ENCODE assay signal across 20 cellular contexts in the genomic region with DNA sequence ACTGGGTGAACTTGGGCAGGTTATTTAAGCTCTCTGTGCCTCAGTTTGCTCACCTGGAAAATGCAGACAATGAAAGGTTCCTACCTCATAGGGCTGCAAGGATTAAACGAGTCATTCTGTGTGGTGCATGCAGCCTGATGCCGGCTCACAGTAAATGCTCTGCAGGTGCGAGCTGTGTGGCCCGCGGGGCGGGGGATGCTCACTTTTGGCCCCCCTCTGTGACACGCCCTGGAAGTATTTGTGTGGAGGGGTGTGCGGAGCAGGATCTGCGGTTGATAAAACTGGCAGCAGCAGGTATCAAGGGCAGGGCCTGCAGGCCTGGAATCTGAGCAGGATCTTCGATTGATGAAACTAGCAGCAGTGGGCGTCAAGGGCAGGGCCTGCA. TPM values are rescaled to one million over a fixed set of nuclear protein-coding genes. Genes with fewer than 3 reads are reported as not detected.
DNase-seq lines count a peak whose midpoint lies in the region; ATAC-seq and TF ChIP-seq lines count a peak whose summit lies in the region.
"Had no signal": no experiment of that assay in that cellular context is flagged by ENCODE, and none has a peak within 500 bp of the region (broad histone marks: within the 10 kb centered on the region; RNA-seq: fewer than 3 reads in every experiment).

No MANE protein-coding gene starts in this region.

- H3K27me3 Mint-ChIP-seq in activated CD4-positive, alpha-beta memory T cell treated with anti-CD3 and anti-CD28 coated beads, Interleukin-2, amount 10 ng/mL, durations not matched to agents 7 days and 5 days: peaks cover 26% of the 10 kb centered on the region

- CTCF ChIA-PET in HCT116 (lab: Charles Lee): interaction anchor here (1.2 kb wide), 1 partner anchor 161 kb away, joined by 4 read pairs; no protein-coding TSS in a partner anchor
- CTCF ChIA-PET in activated CD4-positive, alpha-beta memory T cell treated with anti-CD3 and anti-CD28 coated beads, Interleukin-2, amount 10 ng/mL, durations not matched to agents 7 days and 5 days (lab: Charles Lee): no interaction called here

- H3K9me3 ChIP-seq in BE2C: no peaks in the 10 kb centered on the region
- H3K9me3 ChIP-seq in HCT116 (ENCODE audit: control insufficient read depth in 1 of 2, insufficient read depth in 1 of 2, low read depth in 1 of 2, low read length in 2 of 2): no peaks in the 10 kb centered on the region
- H3K9me3 ChIP-seq: Caco-2, SK-N-SH had no signal

- no peak overlapping the region for H3K4me3 Mint-ChIP-seq in activated CD4-positive, alpha-beta memory T cell treated with anti-CD3 and anti-CD28 coated beads, Interleukin-2, amount 10 ng/mL, durations not matched to agents 7 days and 5 days
- H3K4me3 Mint-ChIP-seq: CD14-positive monocyte, T-cell had no signal

- no peak overlapping the region for H2AFZ ChIP-seq in HCT116 (ENCODE audit: low read depth, low read length, poor library complexity, severe bottlenecking)

- H3K9me3 Mint-ChIP-seq in activated CD4-positive, alpha-beta memory T cell treated with anti-CD3 and anti-CD28 coated beads, Interleukin-2, amount 10 ng/mL, durations not matched to agents 7 days and 5 days: no peaks in the 10 kb centered on the region
- H3K9me3 Mint-ChIP-seq: T-cell had no signal

- peak overlapping the region; percentile 45 for H3K9ac ChIP-seq in HCT116 (ENCODE audit: low read length)
- H3K9ac ChIP-seq: SK-N-SH had no signal

- no peak overlapping the region for H3K27ac Mint-ChIP-seq in activated CD4-positive, alpha-beta memory T cell treated with anti-CD3 and anti-CD28 coated beads, Interleukin-2, amount 10 ng/mL, durations not matched to agents 7 days and 5 days
- H3K27ac Mint-ChIP-seq: T-cell had no signal

- H3K27ac ChIP-seq in HCT116 (ENCODE audit: low read depth, low read length) (peak overlapping the region; percentile 78), dorsolateral prefrontal cortex (peak overlapping the region in 31 of 59 donors; percentile 8 to 78 (median 38))

- H3K27me3 ChIP-seq in BE2C (no peaks in the 10 kb centered on the region), HCT116 (ENCODE audit: insufficient read depth, low read length) (no peaks in the 10 kb centered on the region), dorsolateral prefrontal cortex (peaks cover 0 to 15% (median 0%) of the 10 kb centered on the region in 45 donors)

- TF ChIP-seq CTCF in BE2C (IDR thresholded peaks at IDR 0.05; ENCODE audit: low read depth, low read length) (no peak), HCT116 (IDR thresholded peaks at IDR 0.05 in 2 of 3, conservative IDR thresholded peaks at IDR 0.05 in 1 of 3; ENCODE audit: borderline replicate concordance in 1 of 3, insufficient read depth in 1 of 3, low read depth in 2 of 3, low read length in 2 of 3) (no peak), dorsolateral prefrontal cortex (IDR thresholded peaks at IDR 0.05 in 54 of 56, conservative IDR thresholded peaks at IDR 0.05 in 2 of 56; ENCODE audit: low read depth in 1 of 56, partially characterized antibody in 56 of 56) (no peak)

- no peak for TF ChIP-seq POLR2A in HCT116 (IDR thresholded peaks at IDR 0.05; ENCODE audit: borderline replicate concordance, extremely low read depth, insufficient read depth, insufficient read length)

- H3K4me1 Mint-ChIP-seq in activated CD4-positive, alpha-beta memory T cell treated with anti-CD3 and anti-CD28 coated beads, Interleukin-2, amount 10 ng/mL, durations not matched to agents 7 days and 5 days: peaks cover 12% of the 10 kb centered on the region

- intact Hi-C loops in HCT116 (cut with micrococcal nuclease) (loop anchor here (5.0 kb wide), 1 partner anchor 160 kb away; no protein-coding TSS in a partner anchor), dorsolateral prefrontal cortex (cut with DNase I) (no loop called here)

- no TSS peak for BruUV-seq in HCT116 (replicated peaks; lab: Mats Ljungman, UMichigan)

- RAD21 ChIA-PET in HCT116 (lab: Charles Lee; ENCODE audit: low non-redundant PET in 1 of 2, low total read pairs in 2 of 2, uncharacterized antibody in 2 of 2, unreplicated experiment in 2 of 2): interaction anchor here in 1 of 2 experiments (0.5 kb wide), 1 partner anchor 59 kb away, joined by 3 read pairs; no protein-coding TSS in a partner anchor

- DNase-seq in BE2C (peak; percentile 2), HCT116 (ENCODE audit: low read depth, low spot score) (no peak), NCI-H69 (lab: John Stamatoyannopoulos, UW) (peak; percentile 75), dorsolateral prefrontal cortex (no peak), mesenteric fat pad (ENCODE audit: low spot score) (no peak)
- no peak for DNase-seq in activated CD4-positive, alpha-beta T cell treated with anti-CD3 and anti-CD28 coated beads for 1 hour
- DNase-seq in activated CD4-positive, alpha-beta memory T cell treated with anti-CD3 and anti-CD28 coated beads, Interleukin-2, amount 10 ng/mL, durations not matched to agents 7 days and 5 days: no peak
- DNase-seq: EL, IMR-90, Kasumi-1, MM.1S, NCI-H1105, NCI-H1930, NCI-H446 treated with DMSO at 0.1 percent for 48 hours, NCI-H82, Right ventricle myocardium superior, T-cell had no signal

- H3K4me3 ChIP-seq in BE2C (ENCODE audit: low read depth, low read length) (no peak overlapping the region), HCT116 (replicated peaks in 1 of 2; ENCODE audit: low read depth in 1 of 2, low read length in 2 of 2) (peak overlapping the region in 1 of 2 experiments; percentile 46; a peak in 3 of 4 replicates), dorsolateral prefrontal cortex (peak overlapping the region in 2 of 59 donors; percentile 40 to 42)

- H3K4me1 ChIP-seq in BE2C (peaks cover 21% of the 10 kb centered on the region), HCT116 (ENCODE audit: control insufficient read depth in 1 of 2, insufficient read depth in 2 of 2, low read length in 2 of 2) (peaks cover 43 to 58% of the 10 kb centered on the region in 2 experiments)

- no peaks in the 10 kb centered on the region for H3K36me3 Mint-ChIP-seq in activated CD4-positive, alpha-beta memory T cell treated with anti-CD3 and anti-CD28 coated beads, Interleukin-2, amount 10 ng/mL, durations not matched to agents 7 days and 5 days (ENCODE audit: low read depth)
- H3K36me3 Mint-ChIP-seq: CD14-positive monocyte, T-cell had no signal

- no peaks in the 10 kb centered on the region for H3K36me3 ChIP-seq in BE2C
- no peaks in the 10 kb centered on the region for H3K36me3 ChIP-seq in HCT116 (ENCODE audit: control insufficient read depth in 1 of 2, insufficient read depth in 2 of 2, low read length in 2 of 2)

- no peaks in the 10 kb centered on the region for H3K9me2 ChIP-seq in HCT116 (ENCODE audit: insufficient read depth)
- H3K9me2 ChIP-seq: SK-N-SH had no signal

- no peaks in the 10 kb centered on the region for H4K20me1 ChIP-seq in HCT116 (ENCODE audit: insufficient read depth)

- ATAC-seq in HCT116: no peak; the same call in 1 of the 2 replicates
- ATAC-seq: T-cell had no signal

- peak overlapping the region; percentile 91 for H3K4me2 ChIP-seq in HCT116 (ENCODE audit: low read length)
- H3K4me2 ChIP-seq: SK-N-SH had no signal

- no peaks in the 10 kb centered on the region for H3K79me2 ChIP-seq in HCT116 (ENCODE audit: insufficient read depth, low read length)

- POLR2A ChIA-PET in HCT116 (lab: Charles Lee): no interaction called here
- POLR2A ChIA-PET in activated CD4-positive, alpha-beta memory T cell treated with anti-CD3 and anti-CD28 coated beads, Interleukin-2, amount 10 ng/mL, durations not matched to agents 7 days and 5 days (lab: Charles Lee): no interaction called here

- no peak for TF ChIP-seq RAD21 in HCT116 (IDR thresholded peaks at IDR 0.05; ENCODE audit: low read depth)

TF ChIP-seq in HCT116, 20 proteins besides CTCF, POLR2A, EP300 and RAD21:
- TF ChIP-seq ELF1 (IDR thresholded peaks at IDR 0.05; ENCODE audit: borderline replicate concordance, low read depth) (no peak), JUND (IDR thresholded peaks at IDR 0.05) (no peak), ZNF274 (IDR thresholded peaks at IDR 0.05; ENCODE audit: low read depth, low read length) (no peak), CEBPB (IDR thresholded peaks at IDR 0.05; ENCODE audit: low read depth) (no peak)

RNA-seq across cellular contexts. Expression of a gene that starts 11.7 kb away (rescaled TPM):
- polyA plus RNA-seq in BE2C (2012; ENCODE audit: insufficient read depth, insufficient read length, low read depth): 44.8 TPM
- total RNA-seq in HCT116 (2021; ENCODE audit: unreplicated experiment) (10.1 TPM), dorsolateral prefrontal cortex (100 to 1,000 TPM in 13 of 120 experiments, 10 to 100 TPM in 107; 23.7 to 116 (median 81.0) TPM), mesenteric fat pad (0.29 TPM)
- polyA plus RNA-seq in HCT116 (2012): 9.0 and 9.9 TPM in 2 replicates
- not detected for total RNA-seq in activated CD4-positive, alpha-beta memory T cell treated with anti-CD3 and anti-CD28 coated beads, Interleukin-2, amount 10 ng/mL, durations not matched to agents 7 days and 5 days
- total RNA-seq: Caco-2, IMR-90, T-cell had no signal
- polyA plus RNA-seq: IMR-90 had no signal

Comparison
In these comparisons a context has a peak if more than half of its experiments do, and no peak if none do; other contexts are left out.
1. DNase-seq: peak in BE2C (single experiment) and NCI-H69 (single experiment); none in HCT116 (single experiment), dorsolateral prefrontal cortex (0 of 10), activated CD4-positive, alpha-beta T cell treated with anti-CD3 and anti-CD28 coated beads for 1 hour (single experiment), mesenteric fat pad (single experiment) and activated CD4-positive, alpha-beta memory T cell treated with anti-CD3 and anti-CD28 coated beads, Interleukin-2, amount 10 ng/mL, durations not matched to agents 7 days and 5 days (single experiment).